ENCODE assay signal across 1 cellular context in the genomic region with DNA sequence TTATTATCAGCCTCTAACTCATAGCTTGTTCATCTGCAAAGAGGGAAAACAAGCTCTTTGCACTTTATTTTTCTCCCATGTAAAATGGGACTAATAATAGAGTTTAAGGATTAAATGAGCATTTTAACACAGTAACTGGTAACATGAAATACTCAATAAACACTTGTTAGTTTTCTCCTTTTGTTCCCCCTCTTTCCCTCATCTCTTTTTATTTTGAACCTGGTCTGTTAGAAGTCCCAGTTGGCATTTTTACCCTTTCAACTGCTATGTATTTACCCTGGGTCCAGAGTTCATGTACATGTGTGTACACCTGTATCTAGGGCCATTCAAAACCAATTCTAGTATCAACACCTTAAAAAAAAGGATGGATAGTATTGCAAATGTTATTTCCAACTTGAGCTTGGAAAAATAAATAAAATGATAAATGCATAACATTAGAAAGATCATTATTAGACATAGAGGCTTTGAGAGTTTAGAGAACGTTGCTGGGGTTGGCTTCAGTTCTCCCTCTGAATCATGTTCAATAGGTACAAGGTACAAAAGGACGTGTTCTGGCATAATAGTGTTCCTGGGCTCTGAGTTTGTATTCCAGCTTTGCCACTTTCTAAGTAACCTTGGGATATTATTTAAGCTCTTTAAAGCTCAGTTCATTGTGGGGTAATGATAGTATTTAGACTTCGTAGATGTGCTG.
TF ChIP-seq lines count a peak whose summit lies in the region.

No MANE protein-coding gene starts in this region.

TF ChIP-seq in HepG2, 621 proteins besides CTCF, POLR2A, EP300 and RAD21 (continued from another document and continues in another):
- TF ChIP-seq ZNF816 (CRISPR knock-in tag; IDR thresholded peaks at IDR 0.05; ENCODE audit: borderline replicate concordance): peak; percentile 84
- TF ChIP-seq HDAC2 (CRISPR knock-in tag; IDR thresholded peaks at IDR 0.05): peak; percentile 38; the same call in 1 of the 2 replicates
- TF ChIP-seq ZKSCAN8 (CRISPR knock-in tag; IDR thresholded peaks at IDR 0.05; ENCODE audit: borderline replicate concordance): peak; percentile 63; the same call in 1 of the 2 replicates
- TF ChIP-seq ZNF441 (CRISPR knock-in tag; IDR thresholded peaks at IDR 0.05; ENCODE audit: borderline replicate concordance): no peak
- no peak for TF ChIP-seq ZNF766 (CRISPR knock-in tag; IDR thresholded peaks at IDR 0.05; ENCODE audit: borderline replicate concordance)
- TF ChIP-seq SALL1 (CRISPR knock-in tag; IDR thresholded peaks at IDR 0.05): peak; percentile 40; the same call in 1 of the 2 replicates
- peak; percentile 89 for TF ChIP-seq ZNF264 (CRISPR knock-in tag; IDR thresholded peaks at IDR 0.05)
- TF ChIP-seq ZNF792 (CRISPR knock-in tag; IDR thresholded peaks at IDR 0.05): 0 out of 2 replicates have a peak, but pooled peaks have one; percentile 23
- no peak for TF ChIP-seq ZNF205 (CRISPR knock-in tag; IDR thresholded peaks at IDR 0.05)
- TF ChIP-seq ZNF549 (CRISPR knock-in tag; IDR thresholded peaks at IDR 0.05): peak; percentile 36; the same call in 1 of the 2 replicates
- no peak for TF ChIP-seq ZBTB46 (CRISPR knock-in tag; IDR thresholded peaks at IDR 0.05; ENCODE audit: borderline replicate concordance)
- TF ChIP-seq ATRX (CRISPR knock-in tag; IDR thresholded peaks at IDR 0.05; ENCODE audit: borderline replicate concordance): no peak
- TF ChIP-seq TSC22D2 (CRISPR knock-in tag; IDR thresholded peaks at IDR 0.05; ENCODE audit: borderline replicate concordance): no peak
- TF ChIP-seq NRL (CRISPR knock-in tag; IDR thresholded peaks at IDR 0.05; ENCODE audit: borderline replicate concordance): no peak
- peak; percentile 38; the same call in 1 of the 2 replicates for TF ChIP-seq NAIF1 (CRISPR knock-in tag; IDR thresholded peaks at IDR 0.05; ENCODE audit: borderline replicate concordance)
- TF ChIP-seq DZIP1 (CRISPR knock-in tag; IDR thresholded peaks at IDR 0.05): no peak
- no peak for TF ChIP-seq BORCS8-MEF2B (CRISPR knock-in tag; IDR thresholded peaks at IDR 0.05)
- 0 out of 2 replicates have a peak, but pooled peaks have one; percentile 16 for TF ChIP-seq SP5 (CRISPR knock-in tag; IDR thresholded peaks at IDR 0.05; ENCODE audit: borderline replicate concordance, low read depth)
- TF ChIP-seq ZNF556 (CRISPR knock-in tag; IDR thresholded peaks at IDR 0.05; ENCODE audit: borderline replicate concordance): no peak
- TF ChIP-seq, protein P1, sequence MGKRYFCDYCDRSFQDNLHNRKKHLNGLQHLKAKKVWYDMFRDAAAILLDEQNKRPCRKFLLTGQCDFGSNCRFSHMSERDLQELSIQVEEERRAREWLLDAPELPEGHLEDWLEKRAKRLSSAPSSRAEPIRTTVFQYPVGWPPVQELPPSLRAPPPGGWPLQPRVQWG (CRISPR knock-in tag; IDR thresholded peaks at IDR 0.05; ENCODE audit: borderline replicate concordance, low read depth): no peak
- TF ChIP-seq GMEB2 (CRISPR knock-in tag; IDR thresholded peaks at IDR 0.05; ENCODE audit: low read depth): 0 out of 2 replicates have a peak, but pooled peaks have one; percentile 38
- TF ChIP-seq, protein P2, sequence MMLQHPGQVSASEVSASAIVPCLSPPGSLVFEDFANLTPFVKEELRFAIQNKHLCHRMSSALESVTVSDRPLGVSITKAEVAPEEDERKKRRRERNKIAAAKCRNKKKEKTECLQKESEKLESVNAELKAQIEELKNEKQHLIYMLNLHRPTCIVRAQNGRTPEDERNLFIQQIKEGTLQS (CRISPR knock-in tag; IDR thresholded peaks at IDR 0.05): no peak
- TF ChIP-seq ZNF580 (CRISPR knock-in tag; IDR thresholded peaks at IDR 0.05; ENCODE audit: borderline replicate concordance, low read depth): peak; percentile 56; the same call in 1 of the 2 replicates
- no peak for TF ChIP-seq ZBTB7A (CRISPR knock-in tag; IDR thresholded peaks at IDR 0.05)
- TF ChIP-seq FOXJ3 (CRISPR knock-in tag; IDR thresholded peaks at IDR 0.05; ENCODE audit: borderline replicate concordance): peak; percentile 87; the same call in 1 of the 2 replicates
- TF ChIP-seq HOXD1 (CRISPR knock-in tag; IDR thresholded peaks at IDR 0.05): 0 out of 2 replicates have a peak, but pooled peaks have one; percentile 47
- TF ChIP-seq MAFK (conservative IDR thresholded peaks at IDR 0.05 in 1 of 2, IDR thresholded peaks at IDR 0.05 in 1 of 2; ENCODE audit: low read length in 2 of 2): peak; percentile 2 to 6; a peak in 1 of 4 replicates
- TF ChIP-seq, protein P3, sequence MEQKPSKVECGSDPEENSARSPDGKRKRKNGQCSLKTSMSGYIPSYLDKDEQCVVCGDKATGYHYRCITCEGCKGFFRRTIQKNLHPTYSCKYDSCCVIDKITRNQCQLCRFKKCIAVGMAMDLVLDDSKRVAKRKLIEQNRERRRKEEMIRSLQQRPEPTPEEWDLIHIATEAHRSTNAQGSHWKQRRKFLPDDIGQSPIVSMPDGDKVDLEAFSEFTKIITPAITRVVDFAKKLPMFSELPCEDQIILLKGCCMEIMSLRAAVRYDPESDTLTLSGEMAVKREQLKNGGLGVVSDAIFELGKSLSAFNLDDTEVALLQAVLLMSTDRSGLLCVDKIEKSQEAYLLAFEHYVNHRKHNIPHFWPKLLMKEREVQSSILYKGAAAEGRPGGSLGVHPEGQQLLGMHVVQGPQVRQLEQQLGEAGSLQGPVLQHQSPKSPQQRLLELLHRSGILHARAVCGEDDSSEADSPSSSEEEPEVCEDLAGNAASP (CRISPR knock-in tag; IDR thresholded peaks at IDR 0.05; ENCODE audit: borderline replicate concordance): peak; percentile 59; the same call in 1 of the 2 replicates
- TF ChIP-seq PRPF4 (IDR thresholded peaks at IDR 0.05; ENCODE audit: low read depth, low read length, poor library complexity, severe bottlenecking): no peak
- TF ChIP-seq ZMYM2 (CRISPR knock-in tag; IDR thresholded peaks at IDR 0.05): peak; percentile 67; the same call in 1 of the 2 replicates
- TF ChIP-seq ZNF629 (CRISPR knock-in tag; conservative IDR thresholded peaks at IDR 0.05): peak; percentile 51
- TF ChIP-seq ESRRA (CRISPR knock-in tag; IDR thresholded peaks at IDR 0.05; ENCODE audit: low read depth): peak; percentile 54; the same call in 1 of the 2 replicates
- TF ChIP-seq, protein P4, sequence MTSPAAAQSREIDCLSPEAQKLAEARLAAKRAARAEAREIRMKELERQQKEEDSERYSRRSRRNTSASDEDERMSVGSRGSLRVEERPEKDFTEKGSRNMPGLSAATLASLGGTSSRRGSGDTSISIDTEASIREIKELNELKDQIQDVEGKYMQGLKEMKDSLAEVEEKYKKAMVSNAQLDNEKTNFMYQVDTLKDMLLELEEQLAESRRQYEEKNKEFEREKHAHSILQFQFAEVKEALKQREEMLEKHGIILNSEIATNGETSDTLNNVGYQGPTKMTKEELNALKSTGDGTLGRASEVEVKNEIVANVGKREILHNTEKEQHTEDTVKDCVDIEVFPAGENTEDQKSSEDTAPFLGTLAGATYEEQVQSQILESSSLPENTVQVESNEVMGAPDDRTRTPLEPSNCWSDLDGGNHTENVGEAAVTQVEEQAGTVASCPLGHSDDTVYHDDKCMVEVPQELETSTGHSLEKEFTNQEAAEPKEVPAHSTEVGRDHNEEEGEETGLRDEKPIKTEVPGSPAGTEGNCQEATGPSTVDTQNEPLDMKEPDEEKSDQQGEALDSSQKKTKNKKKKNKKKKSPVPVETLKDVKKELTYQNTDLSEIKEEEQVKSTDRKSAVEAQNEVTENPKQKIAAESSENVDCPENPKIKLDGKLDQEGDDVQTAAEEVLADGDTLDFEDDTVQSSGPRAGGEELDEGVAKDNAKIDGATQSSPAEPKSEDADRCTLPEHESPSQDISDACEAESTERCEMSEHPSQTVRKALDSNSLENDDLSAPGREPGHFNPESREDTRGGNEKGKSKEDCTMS (CRISPR knock-in tag; conservative IDR thresholded peaks at IDR 0.05): no peak
- TF ChIP-seq DNMT3B (CRISPR knock-in tag; conservative IDR thresholded peaks at IDR 0.05): peak; percentile 94
- TF ChIP-seq ZNF501 (CRISPR knock-in tag; IDR thresholded peaks at IDR 0.05): no peak
- TF ChIP-seq LCORL (IDR thresholded peaks at IDR 0.05): 0 out of 2 replicates have a peak, but pooled peaks have one; percentile 9
- TF ChIP-seq LCORL (CRISPR knock-in tag; IDR thresholded peaks at IDR 0.05): peak; percentile 82
- peak; percentile 69; the same call in 1 of the 2 replicates for TF ChIP-seq NCOA1 (CRISPR knock-in tag; IDR thresholded peaks at IDR 0.05)
- TF ChIP-seq HOXA5 (CRISPR knock-in tag; IDR thresholded peaks at IDR 0.05): peak; percentile 49; the same call in 1 of the 2 replicates
- peak; percentile 71; the same call in 1 of the 2 replicates for TF ChIP-seq NR2F2 (IDR thresholded peaks at IDR 0.05; ENCODE audit: borderline replicate concordance, low read depth)
- TF ChIP-seq ELF4 (CRISPR knock-in tag; IDR thresholded peaks at IDR 0.05; ENCODE audit: borderline replicate concordance): 0 out of 2 replicates have a peak, but pooled peaks have one; percentile 61
- 0 out of 2 replicates have a peak, but pooled peaks have one; percentile 42 for TF ChIP-seq SOX5 (CRISPR knock-in tag; IDR thresholded peaks at IDR 0.05; ENCODE audit: borderline replicate concordance)
- peak; percentile 66 for TF ChIP-seq NR2F6 (IDR thresholded peaks at IDR 0.05)
- peak; percentile 71 for TF ChIP-seq NR2F6 (CRISPR knock-in tag; IDR thresholded peaks at IDR 0.05)
- TF ChIP-seq, protein P5, sequence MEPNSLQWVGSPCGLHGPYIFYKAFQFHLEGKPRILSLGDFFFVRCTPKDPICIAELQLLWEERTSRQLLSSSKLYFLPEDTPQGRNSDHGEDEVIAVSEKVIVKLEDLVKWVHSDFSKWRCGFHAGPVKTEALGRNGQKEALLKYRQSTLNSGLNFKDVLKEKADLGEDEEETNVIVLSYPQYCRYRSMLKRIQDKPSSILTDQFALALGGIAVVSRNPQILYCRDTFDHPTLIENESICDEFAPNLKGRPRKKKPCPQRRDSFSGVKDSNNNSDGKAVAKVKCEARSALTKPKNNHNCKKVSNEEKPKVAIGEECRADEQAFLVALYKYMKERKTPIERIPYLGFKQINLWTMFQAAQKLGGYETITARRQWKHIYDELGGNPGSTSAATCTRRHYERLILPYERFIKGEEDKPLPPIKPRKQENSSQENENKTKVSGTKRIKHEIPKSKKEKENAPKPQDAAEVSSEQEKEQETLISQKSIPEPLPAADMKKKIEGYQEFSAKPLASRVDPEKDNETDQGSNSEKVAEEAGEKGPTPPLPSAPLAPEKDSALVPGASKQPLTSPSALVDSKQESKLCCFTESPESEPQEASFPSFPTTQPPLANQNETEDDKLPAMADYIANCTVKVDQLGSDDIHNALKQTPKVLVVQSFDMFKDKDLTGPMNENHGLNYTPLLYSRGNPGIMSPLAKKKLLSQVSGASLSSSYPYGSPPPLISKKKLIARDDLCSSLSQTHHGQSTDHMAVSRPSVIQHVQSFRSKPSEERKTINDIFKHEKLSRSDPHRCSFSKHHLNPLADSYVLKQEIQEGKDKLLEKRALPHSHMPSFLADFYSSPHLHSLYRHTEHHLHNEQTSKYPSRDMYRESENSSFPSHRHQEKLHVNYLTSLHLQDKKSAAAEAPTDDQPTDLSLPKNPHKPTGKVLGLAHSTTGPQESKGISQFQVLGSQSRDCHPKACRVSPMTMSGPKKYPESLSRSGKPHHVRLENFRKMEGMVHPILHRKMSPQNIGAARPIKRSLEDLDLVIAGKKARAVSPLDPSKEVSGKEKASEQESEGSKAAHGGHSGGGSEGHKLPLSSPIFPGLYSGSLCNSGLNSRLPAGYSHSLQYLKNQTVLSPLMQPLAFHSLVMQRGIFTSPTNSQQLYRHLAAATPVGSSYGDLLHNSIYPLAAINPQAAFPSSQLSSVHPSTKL (CRISPR knock-in tag; IDR thresholded peaks at IDR 0.05): peak; percentile 91
- peak; percentile 100 for TF ChIP-seq ASH2L (IDR thresholded peaks at IDR 0.05; ENCODE audit: insufficient read length, low read depth, low read length)
- no peak for TF ChIP-seq ZNF724P (CRISPR knock-in tag; IDR thresholded peaks at IDR 0.05; ENCODE audit: borderline replicate concordance)
